Comparison of ENCODE assay signal across 8 cellular contexts in genomic region chr17:38867179-38867994, GRCh38. TPM values are rescaled to one million over a fixed set of nuclear protein-coding genes. Genes with fewer than 3 reads are reported as not detected.
DNase-seq lines count a peak whose midpoint lies in the region; ATAC-seq and TF ChIP-seq lines count a peak whose summit lies in the region.

No MANE protein-coding gene starts in this region.

- no peaks in the 10 kb centered on the region for H3K9me2 ChIP-seq in OCI-LY7 (ENCODE audit: insufficient read depth, low read length)

- POLR2A ChIA-PET in OCI-LY7 (lab: Charles Lee): interaction anchor here (1.0 to 5.5 kb wide), 4 partner anchors 10 to 375 kb away, joined by 3 to 56 read pairs (median 4); partner anchors contain the start of gene RPL23

- H3K27ac Mint-ChIP-seq in HFFc6: peak overlapping the region; percentile 80
- peak overlapping the region; percentile 100 for H3K27ac Mint-ChIP-seq in activated T-cell treated with anti-CD3 and anti-CD28 coated beads, Interleukin-2, amount 50 U/mL, for 72 hours

- H2AFZ ChIP-seq in OCI-LY7 (ENCODE audit: low read length): peak overlapping the region; percentile 40
- H2AFZ ChIP-seq in osteoblast (ENCODE audit: low read length): peak overlapping the region; percentile 86

- H3K27me3 Mint-ChIP-seq in HFFc6 (ENCODE audit: insufficient read depth): peaks cover 14% of the 10 kb centered on the region
- no peaks in the 10 kb centered on the region for H3K27me3 Mint-ChIP-seq in activated T-cell treated with anti-CD3 and anti-CD28 coated beads, Interleukin-2, amount 50 U/mL, for 72 hours (ENCODE audit: low read depth)

- no peaks in the 10 kb centered on the region for H3K27me3 ChIP-seq in osteoblast (ENCODE audit: insufficient read depth, low read length)
- no peaks in the 10 kb centered on the region for H3K27me3 ChIP-seq in upper lobe of right lung

- H3K4me1 Mint-ChIP-seq in HFFc6 (ENCODE audit: low read depth): peaks cover 53% of the 10 kb centered on the region
- H3K4me1 Mint-ChIP-seq in activated T-cell treated with anti-CD3 and anti-CD28 coated beads, Interleukin-2, amount 50 U/mL, for 72 hours (ENCODE audit: low read depth): peaks cover 38% of the 10 kb centered on the region

- H3K4me3 ChIP-seq in AG10803 (ENCODE audit: low read length): peak overlapping the region; percentile 82
- H3K4me3 ChIP-seq in OCI-LY7 (ENCODE audit: low read depth, low read length, poor library complexity, severe bottlenecking): peak overlapping the region; percentile 98
- H3K4me3 ChIP-seq in foreskin fibroblast (ENCODE audit: low read depth in 1 of 2, low read length in 2 of 2): peak overlapping the region; percentile 99
- H3K4me3 ChIP-seq in osteoblast (ENCODE audit: insufficient read depth, low read length): peak overlapping the region; percentile 100
- H3K4me3 ChIP-seq in upper lobe of right lung: peak overlapping the region; percentile 86

- H3K4me1 ChIP-seq in OCI-LY7 (ENCODE audit: insufficient read depth, low read length, poor library complexity, severe bottlenecking) (peaks cover 54% of the 10 kb centered on the region), osteoblast (ENCODE audit: insufficient read depth, low read length) (peaks cover 33% of the 10 kb centered on the region), upper lobe of right lung (peaks cover 23% of the 10 kb centered on the region)

- no peaks in the 10 kb centered on the region for H3K9me3 ChIP-seq in OCI-LY7 (ENCODE audit: low read length)
- H3K9me3 ChIP-seq in osteoblast (ENCODE audit: low read depth, low read length): no peaks in the 10 kb centered on the region
- H3K9me3 ChIP-seq in upper lobe of right lung: no peaks in the 10 kb centered on the region

- TF ChIP-seq CTCF in AG10803 (conservative IDR thresholded peaks at IDR 0.05; ENCODE audit: low read length) (peak; percentile 43), HFFc6 (IDR thresholded peaks at IDR 0.05) (peak; percentile 63), OCI-LY7 (conservative IDR thresholded peaks at IDR 0.05; ENCODE audit: low read length) (peak; percentile 69), foreskin fibroblast (IDR thresholded peaks at IDR 0.05; ENCODE audit: low read depth, low read length) (peak; percentile 18), osteoblast (IDR thresholded peaks at IDR 0.05; ENCODE audit: extremely low read depth, low read depth, low read length) (peak; percentile 36), upper lobe of right lung (IDR thresholded peaks at IDR 0.05) (peak; percentile 48)

- CTCF ChIA-PET in OCI-LY7 (lab: Charles Lee; ENCODE audit: unreplicated experiment): interaction anchor here (1.0 kb wide), 1 partner anchor 33 kb away, joined by 3 read pairs; no protein-coding TSS in a partner anchor

- peak; percentile 68 for DNase-seq in AG10803 (ENCODE audit: low read depth)
- peak; percentile 77 for DNase-seq in HFFc6
- DNase-seq in OCI-LY7 (ENCODE audit: low spot score): peak; percentile 80
- peak; percentile 73 to 77 for DNase-seq in activated T-cell treated with anti-CD3 and anti-CD28 coated beads, Interleukin-2, amount 50 U/mL, for 72 hours
- peak in 1 of 2 donors; percentile 76 for DNase-seq in foreskin fibroblast
- peak; percentile 85 for DNase-seq in osteoblast (ENCODE audit: insufficient read length, low spot score, missing footprints)
- DNase-seq in upper lobe of right lung: no peak

- H3K4me3 Mint-ChIP-seq in HFFc6: peak overlapping the region; percentile 96
- H3K4me3 Mint-ChIP-seq in activated T-cell treated with anti-CD3 and anti-CD28 coated beads, Interleukin-2, amount 50 U/mL, for 72 hours: peak overlapping the region; percentile 94 to 97

- H3K27ac ChIP-seq in OCI-LY7 (ENCODE audit: low read depth, low read length, poor library complexity, severe bottlenecking) (peak overlapping the region; percentile 91), osteoblast (ENCODE audit: low read depth, low read length) (peak overlapping the region; percentile 82), upper lobe of right lung (peak overlapping the region; percentile 97)

- peaks cover 8% of the 10 kb centered on the region; the same call in 1 of the 2 replicates for H4K20me1 ChIP-seq in OCI-LY7 (ENCODE audit: insufficient read depth, low read length)
- H4K20me1 ChIP-seq in osteoblast (ENCODE audit: insufficient read depth, low read length): peaks cover 14% of the 10 kb centered on the region

- no peaks in the 10 kb centered on the region for H3K9me3 Mint-ChIP-seq in HFFc6
- H3K9me3 Mint-ChIP-seq in activated T-cell treated with anti-CD3 and anti-CD28 coated beads, Interleukin-2, amount 50 U/mL, for 72 hours: no peaks in the 10 kb centered on the region

- peaks cover 14% of the 10 kb centered on the region; the same call in 1 of the 2 replicates for H3K36me3 ChIP-seq in OCI-LY7 (ENCODE audit: insufficient read depth, low read length)
- H3K36me3 ChIP-seq in osteoblast (ENCODE audit: insufficient read depth, low read length): peaks cover 5% of the 10 kb centered on the region
- H3K36me3 ChIP-seq in upper lobe of right lung: no peaks in the 10 kb centered on the region

- H3K36me3 Mint-ChIP-seq in HFFc6 (ENCODE audit: low read depth): peaks cover 18% of the 10 kb centered on the region
- H3K36me3 Mint-ChIP-seq in activated T-cell treated with anti-CD3 and anti-CD28 coated beads, Interleukin-2, amount 50 U/mL, for 72 hours (ENCODE audit: insufficient read depth in 2 of 2): peaks cover 5 to 10% of the 10 kb centered on the region in 2 donors

- peaks cover 23% of the 10 kb centered on the region for H3K79me2 ChIP-seq in OCI-LY7 (ENCODE audit: insufficient read depth, low read depth, low read length)
- H3K79me2 ChIP-seq in osteoblast (ENCODE audit: insufficient read depth, low read length): peaks cover 25% of the 10 kb centered on the region

- peak overlapping the region; percentile 95 for H3K4me2 ChIP-seq in OCI-LY7 (ENCODE audit: low read length)
- peak overlapping the region; percentile 83 for H3K4me2 ChIP-seq in osteoblast (ENCODE audit: insufficient read depth, low read length)

- intact Hi-C loops in OCI-LY7 (cut with micrococcal nuclease; ENCODE audit: unreplicated experiment) (loop anchor here (5.0 kb wide), 1 partner anchor 100 kb away; the partner anchor contains the start of gene FBXO47), upper lobe of right lung (cut with DNase I) (no loop called here)

- no peak for ATAC-seq in activated T-cell treated with anti-CD3 and anti-CD28 coated beads, Interleukin-2, amount 50 U/mL, for 72 hours (replicated peaks in 1 of 2)
- ATAC-seq in upper lobe of right lung (no peak), HG03460 (IDR thresholded peaks at IDR 0.05; ENCODE audit: unreplicated experiment) (no peak)

- BruUV-seq in OCI-LY7 (replicated peaks; lab: Mats Ljungman, UMichigan): no TSS peak

RNA-seq across cellular contexts. Expression of gene LASP1, which starts 2.5 kb away (rescaled TPM):
- 100 to 1,000 TPM; 428 to 517 (median 484) TPM for total RNA-seq in HFFc6 (2021; fragmentation: NEBNext Ultra II Directional; extraction: Animal tissue kit (Norgen Biotek cat#: 25700))
- 44.3 and 48.6 TPM in 2 replicates for total RNA-seq in OCI-LY7 (2014; rRNA removed; shearing (Covaris generic))
- total RNA-seq in OCI-LY7 (2022) (101 and 110 TPM in 2 replicates), osteoblast (215 and 228 TPM in 2 replicates), upper lobe of right lung (158 TPM)
- 100 to 1,000 TPM; 160 to 172 TPM for total RNA-seq in activated T-cell treated with anti-CD3 and anti-CD28 coated beads, Interleukin-2, amount 50 U/mL, for 72 hours

RNA-seq across cellular contexts. Expression of gene RPL23, which starts 13.9 kb away (rescaled TPM):
- 1,000 to 10,000 TPM; 1,099 to 1,402 (median 1,310) TPM for total RNA-seq in HFFc6 (2021; fragmentation: NEBNext Ultra II Directional; extraction: Animal tissue kit (Norgen Biotek cat#: 25700))
- total RNA-seq in OCI-LY7 (2014; rRNA removed; shearing (Covaris generic)): 1,289 and 1,881 TPM in 2 replicates
- total RNA-seq in OCI-LY7 (2022) (1,611 and 1,766 TPM in 2 replicates), osteoblast (821 and 1,095 TPM in 2 replicates), upper lobe of right lung (1,142 TPM)
- total RNA-seq in activated T-cell treated with anti-CD3 and anti-CD28 coated beads, Interleukin-2, amount 50 U/mL, for 72 hours: 1,000 to 10,000 TPM; 1,230 to 1,505 TPM

RNA-seq across cellular contexts. Expression of gene CWC25, which starts 42.3 kb away (rescaled TPM):
- total RNA-seq in HFFc6 (2021; fragmentation: NEBNext Ultra II Directional; extraction: Animal tissue kit (Norgen Biotek cat#: 25700)): 10 to 100 TPM; 11.0 to 13.7 (median 12.9) TPM
- total RNA-seq in OCI-LY7 (2014; rRNA removed; shearing (Covaris generic)): 22.2 and 25.4 TPM in 2 replicates
- 26.8 and 30.8 TPM in 2 replicates for total RNA-seq in OCI-LY7 (2022)
- 10 to 100 TPM; 29.7 to 33.5 TPM for total RNA-seq in activated T-cell treated with anti-CD3 and anti-CD28 coated beads, Interleukin-2, amount 50 U/mL, for 72 hours
- 10.3 and 10.9 TPM in 2 replicates for total RNA-seq in osteoblast
- total RNA-seq in upper lobe of right lung: 22.2 TPM

Comparison
In these comparisons a context has a peak if more than half of its experiments do, and no peak if none do; other contexts are left out.
1. CTCF ChIP-seq: peak in every context shown above with its lines; median percentile 69 in OCI-LY7; 63 in HFFc6; 48 in upper lobe of right lung; 43 in AG10803; 36 in osteoblast; 18 in foreskin fibroblast.